In genomic region chr4:108763226-108763593, GRCh38 we compare ENCODE assay signal across 8 cellular contexts. TPM values are rescaled to one million over a fixed set of nuclear protein-coding genes. Genes with fewer than 3 reads are reported as not detected.
DNase-seq lines count a peak whose midpoint lies in the region; ATAC-seq, FAIRE-seq and TF ChIP-seq lines count a peak whose summit lies in the region.

No MANE protein-coding gene starts in this region.

- peaks cover 26 to 73% of the 10 kb centered on the region in 2 donors for H3K27me3 Mint-ChIP-seq in CD8-positive, alpha-beta memory T cell
- H3K27me3 Mint-ChIP-seq in activated B cell treated with CpG ODN at 0.5 μM for 24 hours (peaks cover 30% of the 10 kb centered on the region), glutamatergic neuron (ENCODE audit: unreplicated experiment) (peaks cover 6% of the 10 kb centered on the region)

- intact Hi-C loops in activated B cell treated with CpG ODN at 0.5 μM for 24 hours (cut with micrococcal nuclease), result no loop called here
- intact Hi-C loops in pancreas (cut with DNase I), result no loop called here

- H3K9me3 ChIP-seq in CD8-positive, alpha-beta memory T cell (ENCODE audit: low read length), result no peaks in the 10 kb centered on the region
- H3K9me3 ChIP-seq in pancreas, result no peaks in the 10 kb centered on the region

- DNase-seq in CD8-positive, alpha-beta memory T cell, result no peak
- DNase-seq in activated B cell treated with CpG ODN at 0.5 μM for 24 hours, result no peak
- DNase-seq in glutamatergic neuron, result no peak
- DNase-seq in pancreas, result no peak
- no peak for DNase-seq in NCI-H345 (lab: John Stamatoyannopoulos, UW)
- no peak for DNase-seq in dedifferentiated amniotic fluid mesenchymal stem cell (ENCODE audit: extremely low spot score)
- no peak for DNase-seq in GM10266 (ENCODE audit: extremely low spot score)

- no peak for ATAC-seq in activated B cell treated with CpG ODN at 0.5 μM for 24 hours (ENCODE audit: low read depth)
- peak; percentile 40 to 44 (median 42) for ATAC-seq in pancreas
- ATAC-seq in HG02884 (IDR thresholded peaks at IDR 0.05; ENCODE audit: unreplicated experiment), result no peak

- CTCF ChIA-PET in CD8-positive, alpha-beta memory T cell (lab: Charles Lee), result no interaction called here
- CTCF ChIA-PET in activated B cell treated with CpG ODN at 0.5 μM for 24 hours (lab: Charles Lee), result no interaction called here

- TF ChIP-seq CTCF in activated B cell treated with CpG ODN at 0.5 μM for 24 hours (IDR thresholded peaks at IDR 0.05) (no peak), glutamatergic neuron (IDR thresholded peaks at IDR 0.05; ENCODE audit: partially characterized antibody, unreplicated experiment) (no peak), pancreas (IDR thresholded peaks at IDR 0.05) (no peak), GM10266 (IDR thresholded peaks at IDR 0.05; ENCODE audit: control insufficient read depth, insufficient read depth, low read depth, missing control alignments) (no peak)

- 5 to 12% methylated on average over 11 of the region's 11 CpGs for WGBS in pancreas, 2 donors

- H3K4me1 Mint-ChIP-seq in CD8-positive, alpha-beta memory T cell, result peaks cover 13 to 19% (median 16%) of the 10 kb centered on the region in 3 donors
- H3K4me1 Mint-ChIP-seq in activated B cell treated with CpG ODN at 0.5 μM for 24 hours (peaks cover 16% of the 10 kb centered on the region), glutamatergic neuron (ENCODE audit: low read depth, unreplicated experiment) (peaks cover 4% of the 10 kb centered on the region)

- FAIRE-seq in pancreas (lab: Jason Lieb, UNC), result no peak

- H3K4me3 ChIP-seq in CD8-positive, alpha-beta memory T cell (ENCODE audit: low read length), result peak overlapping the region; percentile 53
- H3K4me3 ChIP-seq in pancreas, result peak overlapping the region; percentile 19 to 61 (median 38)

- peaks cover 19% of the 10 kb centered on the region for H3K27me3 ChIP-seq in CD8-positive, alpha-beta memory T cell (ENCODE audit: insufficient read depth, low read length, poor library complexity, severe bottlenecking)
- peaks cover 0 to 15% (median 3%) of the 10 kb centered on the region in 4 donors for H3K27me3 ChIP-seq in pancreas

- peaks cover 0 to 4% (median 0%) of the 10 kb centered on the region in 5 donors for H3K9me3 Mint-ChIP-seq in CD8-positive, alpha-beta memory T cell
- H3K9me3 Mint-ChIP-seq in activated B cell treated with CpG ODN at 0.5 μM for 24 hours, result no peaks in the 10 kb centered on the region
- peaks cover 4% of the 10 kb centered on the region for H3K9me3 Mint-ChIP-seq in glutamatergic neuron (ENCODE audit: unreplicated experiment)

- no peaks in the 10 kb centered on the region for H3K36me3 ChIP-seq in CD8-positive, alpha-beta memory T cell (ENCODE audit: insufficient read depth, low read length)
- H3K36me3 ChIP-seq in pancreas, result no peaks in the 10 kb centered on the region

- H3K4me3 Mint-ChIP-seq in CD8-positive, alpha-beta memory T cell, result peak overlapping the region; percentile 19 to 83 (median 72)
- H3K4me3 Mint-ChIP-seq in activated B cell treated with CpG ODN at 0.5 μM for 24 hours (peak overlapping the region; percentile 49), glutamatergic neuron (ENCODE audit: unreplicated experiment) (peak overlapping the region; percentile 92)

- peak overlapping the region in 1 of 8 donors; percentile 61 for H3K27ac Mint-ChIP-seq in CD8-positive, alpha-beta memory T cell
- H3K27ac Mint-ChIP-seq in activated B cell treated with CpG ODN at 0.5 μM for 24 hours (no peak overlapping the region), glutamatergic neuron (ENCODE audit: unreplicated experiment) (peak overlapping the region; percentile 28)

- peaks cover 0 to 4% (median 0%) of the 10 kb centered on the region in 3 donors for H3K36me3 Mint-ChIP-seq in CD8-positive, alpha-beta memory T cell
- H3K36me3 Mint-ChIP-seq in activated B cell treated with CpG ODN at 0.5 μM for 24 hours (ENCODE audit: low read depth), result no peaks in the 10 kb centered on the region
- H3K36me3 Mint-ChIP-seq in glutamatergic neuron (ENCODE audit: unreplicated experiment), result peaks cover 5% of the 10 kb centered on the region

- POLR2A ChIA-PET in CD8-positive, alpha-beta memory T cell (lab: Charles Lee), result no interaction called here
- POLR2A ChIA-PET in activated B cell treated with CpG ODN at 0.5 μM for 24 hours (lab: Charles Lee), result no interaction called here

- peaks cover 6% of the 10 kb centered on the region for H3K4me1 ChIP-seq in CD8-positive, alpha-beta memory T cell (ENCODE audit: insufficient read depth, low read length)
- no peaks in the 10 kb centered on the region for H3K4me1 ChIP-seq in pancreas

- H3K27ac ChIP-seq in CD8-positive, alpha-beta memory T cell (ENCODE audit: low read depth, low read length), result no peak overlapping the region
- no peak overlapping the region for H3K27ac ChIP-seq in pancreas

RNA-seq across cellular contexts. Expression of gene ETNPPL, which starts 0.4 kb away (rescaled TPM):
- total RNA-seq in CD8-positive, alpha-beta memory T cell, result not detected
- not detected for polyA plus RNA-seq in CD8-positive, alpha-beta memory T cell
- not detected in 2 replicates for total RNA-seq in activated B cell treated with CpG ODN at 0.5 μM for 24 hours
- total RNA-seq in glutamatergic neuron (ENCODE audit: unreplicated experiment), result not detected
- total RNA-seq in pancreas, result under 1 TPM in 1 of 6 donors, not detected in 5; 0.25 TPM
- not detected for polyA plus RNA-seq in pancreas

Comparison
In these comparisons a context has a peak if more than half of its experiments do, and no peak if none do; other contexts are left out.
1. ATAC-seq: peak in pancreas (4 of 4); none in activated B cell treated with CpG ODN at 0.5 μM for 24 hours (single experiment) and HG02884 (single experiment).
2. Peak in every context shown above with its lines, with median percentiles within 50 percentile points of each other: H3K4me3 Mint-ChIP-seq.